In genomic region chr3:121491683-121492082, GRCh38 we compare ENCODE assay signal across 7 cellular contexts.
"Had no signal": no experiment of that assay in that cellular context is flagged by ENCODE, and none has a peak within 500 bp of the region (broad histone marks: within the 10 kb centered on the region; RNA-seq: fewer than 3 reads in every experiment).

No MANE protein-coding gene starts in this region.

- H3K9me3 ChIP-seq: HAP-1 had no signal

- DNase-seq: GOT3, H7, HFFc6, IMR-90 had no signal

- H3K27ac Mint-ChIP-seq: HFFc6 had no signal

- H3K4me3 ChIP-seq: HAP-1, K562 had no signal

- H3K9me3 Mint-ChIP-seq: HFFc6 had no signal

- ATAC-seq: HCT116, K562 had no signal

- H3K4me3 Mint-ChIP-seq: HFFc6 had no signal
